In genomic region chr22:27578937-27579617, GRCh38 we compare ENCODE assay signal across 15 cellular contexts.
A peak's percentile ranks its signal among the peaks of the same experiment; 100 is the strongest.
DNase-seq lines count a peak whose midpoint lies in the region; ATAC-seq and TF ChIP-seq lines count a peak whose summit lies in the region.
"Had no signal": no experiment of that assay in that cellular context is flagged by ENCODE, and none has a peak within 500 bp of the region (broad histone marks: within the 10 kb centered on the region; RNA-seq: fewer than 3 reads in every experiment).

No MANE protein-coding gene starts in this region.

- no peak overlapping the region for H2AFZ ChIP-seq in IMR-90 (replicated peaks; ENCODE audit: low read length, poor library complexity)
- no peak overlapping the region for H2AFZ ChIP-seq in fibroblast of lung (ENCODE audit: low read length)
- peak overlapping the region; percentile 43 for H2AFZ ChIP-seq in neuronal stem cell (ENCODE audit: low read length)
- H2AFZ ChIP-seq in mammary epithelial cell (ENCODE audit: low read depth, low read length) = no peak overlapping the region

- H3K27me3 ChIP-seq in IMR-90 (ENCODE audit: control insufficient read depth, insufficient read depth, low read length) (peaks cover 51% of the 10 kb centered on the region), fibroblast of lung (ENCODE audit: control insufficient read depth, insufficient read depth, low read length) (peaks cover 23% of the 10 kb centered on the region), neuronal stem cell (ENCODE audit: control insufficient read depth in 3 of 3, insufficient read depth in 3 of 3, low read depth in 1 of 3, low read length in 3 of 3) (peaks cover 0 to 3% (median 0%) of the 10 kb centered on the region in 3 experiments), mammary epithelial cell (ENCODE audit: insufficient read depth, low read length) (no peaks in the 10 kb centered on the region), uterus (no peaks in the 10 kb centered on the region)
- H3K27me3 ChIP-seq: BLaER1 had no signal

- intact Hi-C loops in IMR-90 (cut with micrococcal nuclease) (no loop called here), mammary epithelial cell (cut with micrococcal nuclease) (no loop called here), uterus (cut with DNase I; ENCODE audit: low total_unique reads) (no loop called here)

- BruUV-seq in IMR-90 (replicated peaks; lab: Mats Ljungman, UMichigan) (no TSS peak), mammary epithelial cell (replicated peaks; lab: Mats Ljungman, UMichigan) (no TSS peak)

- H4K20me1 ChIP-seq in IMR-90 (ENCODE audit: insufficient read depth, low read length) (no peaks in the 10 kb centered on the region), fibroblast of lung (ENCODE audit: control insufficient read depth, extremely low read depth, insufficient read depth, low read length) (no peaks in the 10 kb centered on the region), mammary epithelial cell (ENCODE audit: insufficient read depth, low read length) (no peaks in the 10 kb centered on the region)
- H4K20me1 ChIP-seq: BLaER1 had no signal

- H3K79me1 ChIP-seq in IMR-90 (ENCODE audit: low read depth in 1 of 2, low read length in 2 of 2) = no peaks in the 10 kb centered on the region
- peaks cover 5% of the 10 kb centered on the region for H3K79me1 ChIP-seq in neuronal stem cell (ENCODE audit: low read depth, low read length)

- H2BK12ac ChIP-seq in neuronal stem cell (ENCODE audit: low read length) = no peak overlapping the region

- H4K8ac ChIP-seq in IMR-90 (ENCODE audit: low read depth in 2 of 2, low read length in 2 of 2) (no peak overlapping the region), neuronal stem cell (ENCODE audit: low read depth, low read length) (no peak overlapping the region)

- no peak overlapping the region for H3K18ac ChIP-seq in IMR-90 (ENCODE audit: low read depth, low read length)
- no peak overlapping the region for H3K18ac ChIP-seq in neuronal stem cell (ENCODE audit: low read length)

- in situ Hi-C loops in IMR-90 (cut with MboI; ENCODE audit: low sequenced_read_pairs) (no loop called here), mammary epithelial cell (cut with MboI; ENCODE audit: low sequenced_read_pairs in 2 of 2) (no loop called here)

- 75% methylated on average over 3 of the region's 6 CpGs; no CpG with 5 or more reads in 1 of the 2 experiments for WGBS in IMR-90 (ENCODE audit: extremely low coverage in 2 of 2, insufficient read length in 1 of 2), 2 experiments
- no CpG with 5 or more reads among the region's 6 CpGs for WGBS in neuronal stem cell (ENCODE audit: extremely low coverage in 2 of 2, insufficient read length in 2 of 2, insufficient replicate concordance in 1 of 2), 2 donors
- WGBS in mammary epithelial cell (ENCODE audit: low coverage, missing lambda C conversion rate) = 60% methylated on average over 6 of the region's 6 CpGs

- H3K4me1 ChIP-seq in IMR-90 (ENCODE audit: control insufficient read depth, insufficient read depth, low read length) (no peaks in the 10 kb centered on the region; the same call in 1 of the 2 replicates), fibroblast of lung (ENCODE audit: control insufficient read depth, extremely low read depth, insufficient read depth, low read length) (no peaks in the 10 kb centered on the region), neuronal stem cell (ENCODE audit: control insufficient read depth in 2 of 2, insufficient read depth in 1 of 2, low read depth in 1 of 2, low read length in 2 of 2) (peaks cover 12 to 18% of the 10 kb centered on the region in 2 donors), mammary epithelial cell (ENCODE audit: insufficient read depth, low read length) (peaks cover 3% of the 10 kb centered on the region), uterus (peaks cover 0 to 4% of the 10 kb centered on the region in 2 donors)

- H3K36me3 ChIP-seq in IMR-90 (ENCODE audit: control insufficient read depth, insufficient read depth, low read length) (no peaks in the 10 kb centered on the region), fibroblast of lung (ENCODE audit: control insufficient read depth, insufficient read depth, low read length) (no peaks in the 10 kb centered on the region), neuronal stem cell (replicated peaks in 1 of 2; ENCODE audit: control insufficient read depth in 2 of 2, insufficient read depth in 2 of 2, low read length in 2 of 2) (no peaks in the 10 kb centered on the region), mammary epithelial cell (ENCODE audit: insufficient read depth, low read length) (no peaks in the 10 kb centered on the region), uterus (no peaks in the 10 kb centered on the region)
- H3K36me3 ChIP-seq: BLaER1 had no signal

- TF ChIP-seq POLR2A in IMR-90 (IDR thresholded peaks at IDR 0.05; ENCODE audit: low read depth, low read length) (no peak), uterus (IDR thresholded peaks at IDR 0.05) (no peak)

- no peak overlapping the region for H3K4me3 ChIP-seq in AG10803 (ENCODE audit: low read length)
- H3K4me3 ChIP-seq in IMR-90 (ENCODE audit: insufficient read depth, low read depth, low read length) = no peak overlapping the region
- H3K4me3 ChIP-seq in fibroblast of lung (replicated peaks in 1 of 4; ENCODE audit: control extremely low read depth in 1 of 4, insufficient read depth in 1 of 4, low read depth in 3 of 4, low read length in 4 of 4) = no peak overlapping the region
- no peak overlapping the region for H3K4me3 ChIP-seq in neuronal stem cell (ENCODE audit: low read length in 2 of 2)
- no peak overlapping the region for H3K4me3 ChIP-seq in mammary epithelial cell (replicated peaks in 1 of 3; ENCODE audit: insufficient read depth in 1 of 3, low read depth in 2 of 3, low read length in 3 of 3)
- H3K4me3 ChIP-seq in uterus = no peak overlapping the region
- H3K4me3 ChIP-seq: BLaER1 had no signal

- H2AK5ac ChIP-seq in IMR-90 (ENCODE audit: low read depth, low read length) (no peak overlapping the region), neuronal stem cell (ENCODE audit: low read depth, low read length) (no peak overlapping the region)

- H3K4me2 ChIP-seq in IMR-90 (ENCODE audit: low read depth, low read length) (no peak overlapping the region), fibroblast of lung (ENCODE audit: extremely low read depth, insufficient read depth, low read length) (no peak overlapping the region), neuronal stem cell (ENCODE audit: insufficient read depth, low read length, poor library complexity, severe bottlenecking) (no peak overlapping the region), mammary epithelial cell (ENCODE audit: insufficient read depth, low read depth, low read length) (no peak overlapping the region)
- H3K4me2 ChIP-seq: KMS-11 had no signal

- CTCF ChIA-PET in IMR-90 (lab: Yijun Ruan, JAX) = no interaction called here
- CTCF ChIA-PET in mammary epithelial cell (lab: Charles Lee; ENCODE audit: low non-redundant PET) = no interaction called here

- H2AK9ac ChIP-seq in IMR-90 (replicated peaks; ENCODE audit: low read depth, low read length, poor library complexity) = no peak overlapping the region

- H4K91ac ChIP-seq in IMR-90 (ENCODE audit: insufficient read depth, low read depth, low read length) (no peak overlapping the region), neuronal stem cell (ENCODE audit: low read depth, low read length, poor library complexity) (no peak overlapping the region)

- H2BK5ac ChIP-seq in IMR-90 (ENCODE audit: low read depth, low read length, poor library complexity, severe bottlenecking) (no peak overlapping the region), neuronal stem cell (ENCODE audit: low read length) (no peak overlapping the region)

- H3K56ac ChIP-seq in IMR-90 (ENCODE audit: extremely low read depth, insufficient read depth, low read length) = no peak overlapping the region

- H3K23ac ChIP-seq in IMR-90 (ENCODE audit: low read depth, low read length) (no peak overlapping the region), neuronal stem cell (ENCODE audit: low read depth, low read length, poor library complexity) (no peak overlapping the region)

- H2BK15ac ChIP-seq in IMR-90 (ENCODE audit: low read depth, low read length) (no peak overlapping the region), neuronal stem cell (ENCODE audit: low read length) (no peak overlapping the region)

- ATAC-seq in IMR-90 (ENCODE audit: low read depth) = no peak

- dilution Hi-C loops in IMR-90 (cut with HindIII; ENCODE audit: low sequenced_read_pairs, unreplicated experiment) = no loop called here
- dilution Hi-C loops in mammary epithelial cell (cut with HindIII; ENCODE audit: low sequenced_read_pairs) = no loop called here

- DNase-seq in AG10803 (ENCODE audit: low read depth) (peak; percentile 75), IMR-90 (no peak), fibroblast of lung (ENCODE audit: low read depth in 2 of 2) (peak; percentile 18 to 23), neuronal stem cell (ENCODE audit: low spot score) (no peak), SIG-M5 (lab: John Stamatoyannopoulos, UW) (no peak), mammary epithelial cell (no peak), uterus (no peak)
- DNase-seq: CD8-positive, alpha-beta memory T cell; NCI-H1092; NCI-H345; NCI-H526 treated with DMSO at 0.1 percent for 48 hours; NK-92 treated with Interleukin-12 subunit alpha and Interleukin-12 subunit beta, amount 100 ng/mL, for 24 hours; OCI-M1 had no signal

- H3K4ac ChIP-seq in IMR-90 (ENCODE audit: low read depth, low read length) (no peak overlapping the region), neuronal stem cell (ENCODE audit: low read length) (no peak overlapping the region)

- no peak overlapping the region for H4K5ac ChIP-seq in IMR-90 (ENCODE audit: low read depth, low read length)

- H3K9ac ChIP-seq in IMR-90 (ENCODE audit: low read depth, low read length) = no peak overlapping the region
- H3K9ac ChIP-seq in fibroblast of lung (ENCODE audit: insufficient read depth, low read length) = no peak overlapping the region
- H3K9ac ChIP-seq in neuronal stem cell (ENCODE audit: low read depth, low read length, poor library complexity) = no peak overlapping the region
- no peak overlapping the region for H3K9ac ChIP-seq in mammary epithelial cell (ENCODE audit: insufficient read depth, low read length)
- H3K9ac ChIP-seq: BLaER1, KMS-11 had no signal

- no peaks in the 10 kb centered on the region for H3K9me3 ChIP-seq in IMR-90 (ENCODE audit: control insufficient read depth, insufficient read depth, low read length)
- no peaks in the 10 kb centered on the region for H3K9me3 ChIP-seq in fibroblast of lung (ENCODE audit: control insufficient read depth, insufficient read depth, low read depth, low read length)
- H3K9me3 ChIP-seq in neuronal stem cell (replicated peaks in 1 of 2; ENCODE audit: control insufficient read depth in 2 of 2, insufficient read depth in 1 of 2, low read depth in 1 of 2, low read length in 2 of 2) = no peaks in the 10 kb centered on the region
- no peaks in the 10 kb centered on the region for H3K9me3 ChIP-seq in mammary epithelial cell (replicated peaks; ENCODE audit: insufficient read depth, low read length)
- H3K9me3 ChIP-seq in uterus = no peaks in the 10 kb centered on the region
- H3K9me3 ChIP-seq: BLaER1 had no signal

- H3K79me2 ChIP-seq in fibroblast of lung (ENCODE audit: control insufficient read depth, insufficient read depth, low read length) = no peaks in the 10 kb centered on the region
- no peaks in the 10 kb centered on the region for H3K79me2 ChIP-seq in mammary epithelial cell (ENCODE audit: insufficient read depth, low read length)

- no peak for TF ChIP-seq CTCF in AG10803 (conservative IDR thresholded peaks at IDR 0.05; ENCODE audit: low read length)
- TF ChIP-seq CTCF in IMR-90 (conservative IDR thresholded peaks at IDR 0.05; ENCODE audit: low read depth, low read length) = no peak
- no peak for TF ChIP-seq CTCF in fibroblast of lung (conservative IDR thresholded peaks at IDR 0.05 in 1 of 2, IDR thresholded peaks at IDR 0.05 in 1 of 2; ENCODE audit: low read depth in 1 of 2, low read length in 2 of 2)
- no peak for TF ChIP-seq CTCF in mammary epithelial cell (conservative IDR thresholded peaks at IDR 0.05 in 1 of 2, IDR thresholded peaks at IDR 0.05 in 1 of 2; ENCODE audit: extremely low read depth in 1 of 2, insufficient read depth in 1 of 2, low read depth in 1 of 2, low read length in 2 of 2)
- no peak for TF ChIP-seq CTCF in uterus (IDR thresholded peaks at IDR 0.05)

- no peak overlapping the region for H2BK20ac ChIP-seq in IMR-90 (ENCODE audit: low read depth, low read length)

- no peak for TF ChIP-seq RAD21 in IMR-90 (IDR thresholded peaks at IDR 0.05; ENCODE audit: low read length)

- H3K27ac ChIP-seq in IMR-90 (ENCODE audit: insufficient read depth, low read length) (no peak overlapping the region), fibroblast of lung (ENCODE audit: insufficient read depth, low read length) (no peak overlapping the region), neuronal stem cell (replicated peaks; ENCODE audit: low read length) (no peak overlapping the region), mammary epithelial cell (ENCODE audit: insufficient read depth, low read depth, low read length) (no peak overlapping the region), uterus (no peak overlapping the region)
- H3K27ac ChIP-seq: KMS-11 had no signal

- no peak overlapping the region for H2BK120ac ChIP-seq in IMR-90 (ENCODE audit: low read depth, low read length)
- no peak overlapping the region for H2BK120ac ChIP-seq in neuronal stem cell (ENCODE audit: low read depth, low read length)

- POLR2A ChIA-PET in IMR-90 (lab: Charles Lee; ENCODE audit: unreplicated experiment) = no interaction called here

- peaks cover 7% of the 10 kb centered on the region for H3K9me1 ChIP-seq in IMR-90 (ENCODE audit: insufficient read depth, low read length)

- no peak overlapping the region for H3K14ac ChIP-seq in IMR-90 (replicated peaks; ENCODE audit: low read depth, low read length)
- no peak overlapping the region for H3K14ac ChIP-seq in neuronal stem cell (ENCODE audit: low read length)

Comparison
In these comparisons a context has a peak if more than half of its experiments do, and no peak if none do; other contexts are left out.
1. DNase-seq: peak in AG10803 (single experiment) and fibroblast of lung (2 of 2); none in IMR-90 (single experiment), neuronal stem cell (single experiment), SIG-M5 (single experiment), mammary epithelial cell (single experiment) and uterus (0 of 2).